Comparison of ENCODE assay signal across 8 cellular contexts in the genomic region with DNA sequence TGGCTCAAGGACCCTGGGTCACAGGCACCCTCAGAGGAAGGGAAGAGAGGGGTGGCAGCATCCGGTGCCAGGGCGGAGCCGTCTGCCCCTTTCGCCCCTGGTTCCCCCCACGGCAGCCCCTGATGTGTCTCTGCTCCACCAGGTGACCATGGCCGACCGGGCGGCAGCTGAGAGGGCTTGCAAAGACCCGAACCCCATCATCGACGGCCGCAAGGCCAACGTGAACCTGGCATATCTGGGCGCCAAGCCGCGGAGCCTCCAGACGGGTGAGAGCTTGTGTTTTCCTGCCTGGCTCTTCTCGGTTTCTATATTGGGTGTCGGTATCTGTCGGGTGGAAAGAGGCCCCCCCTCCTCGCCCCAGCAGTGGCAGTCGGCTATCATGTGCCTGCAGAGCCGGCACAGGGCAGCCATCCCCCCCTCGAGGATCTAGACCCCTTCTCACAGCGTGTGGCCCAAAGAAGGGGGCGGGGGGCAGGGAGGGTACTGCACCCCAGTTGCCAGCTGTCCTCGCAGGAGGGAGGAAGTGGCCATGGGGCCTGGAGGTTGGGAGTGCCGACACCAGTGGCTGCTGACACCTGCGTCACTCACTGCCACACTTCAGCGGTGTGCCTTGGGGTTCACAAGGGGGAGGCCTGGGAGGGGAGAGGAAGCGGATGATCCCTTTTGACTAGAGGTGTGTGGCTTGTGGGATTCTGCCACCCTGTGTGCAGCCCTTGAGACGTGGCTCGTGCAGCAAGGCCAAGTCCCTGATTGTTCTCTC. TPM values are rescaled to one million over a fixed set of nuclear protein-coding genes. Genes with fewer than 3 reads are reported as not detected.
DNase-seq lines count a peak whose midpoint lies in the region; ATAC-seq lines count a peak whose summit lies in the region.

No MANE protein-coding gene starts in this region.

- peak overlapping the region; percentile 66 for H3K9ac ChIP-seq in mucosa of stomach (ENCODE audit: low read length)

- H3K4me1 ChIP-seq in mucosa of stomach (ENCODE audit: control insufficient read depth, insufficient read depth, low read length), result peaks cover 49% of the 10 kb centered on the region

- H3K27me3 ChIP-seq in mucosa of stomach (ENCODE audit: control insufficient read depth, insufficient read depth, low read length), result no peaks in the 10 kb centered on the region

- H3K9me3 ChIP-seq in mucosa of stomach (ENCODE audit: control insufficient read depth, low read length), result no peaks in the 10 kb centered on the region

- H3K36me3 Mint-ChIP-seq in activated CD4-positive, alpha-beta T cell treated with anti-CD3 and anti-CD28 coated beads for 36 hours (ENCODE audit: low read depth), result peaks cover 53% of the 10 kb centered on the region
- H3K36me3 Mint-ChIP-seq in dendritic cell treated with granulocyte-macrophage colony-stimulating factor and Interleukin-4, amounts not matched to agents 40 ng/mL and 50 ng/mL, for 4 days (ENCODE audit: low read depth), result peaks cover 51% of the 10 kb centered on the region

- H3K4me3 Mint-ChIP-seq in activated CD4-positive, alpha-beta T cell treated with anti-CD3 and anti-CD28 coated beads for 36 hours, result peak overlapping the region; percentile 83
- H3K4me3 Mint-ChIP-seq in dendritic cell treated with granulocyte-macrophage colony-stimulating factor and Interleukin-4, amounts not matched to agents 40 ng/mL and 50 ng/mL, for 4 days, result peak overlapping the region; percentile 79

- ATAC-seq in HG03175 (IDR thresholded peaks at IDR 0.05; ENCODE audit: unreplicated experiment), result peak; percentile 25
- peak; percentile 50 for ATAC-seq in activated CD4-positive, alpha-beta T cell treated with anti-CD3 and anti-CD28 coated beads for 36 hours
- ATAC-seq in HG03439 (IDR thresholded peaks at IDR 0.05; ENCODE audit: unreplicated experiment), result no peak

- H3K27me3 Mint-ChIP-seq in activated CD4-positive, alpha-beta T cell treated with anti-CD3 and anti-CD28 coated beads for 36 hours, result no peaks in the 10 kb centered on the region
- no peaks in the 10 kb centered on the region for H3K27me3 Mint-ChIP-seq in dendritic cell treated with granulocyte-macrophage colony-stimulating factor and Interleukin-4, amounts not matched to agents 40 ng/mL and 50 ng/mL, for 4 days

- DNase-seq in C1 segment of cervical spinal cord (lab: John Stamatoyannopoulos, UW) (peak in 8 of 14 donors; percentile 10 to 66 (median 50)), occipital lobe (lab: John Stamatoyannopoulos, UW) (no peak)
- peak; percentile 87 for DNase-seq in activated CD4-positive, alpha-beta T cell treated with anti-CD3 and anti-CD28 coated beads for 36 hours
- peak; percentile 74 for DNase-seq in stimulated activated naive CD4-positive, alpha-beta T cell treated with Interleukin-2 at 50 U/mL for 16 hours (lab: John Stamatoyannopoulos, UW)

- H3K27ac Mint-ChIP-seq in activated CD4-positive, alpha-beta T cell treated with anti-CD3 and anti-CD28 coated beads for 36 hours, result peak overlapping the region; percentile 95
- H3K27ac Mint-ChIP-seq in dendritic cell treated with granulocyte-macrophage colony-stimulating factor and Interleukin-4, amounts not matched to agents 40 ng/mL and 50 ng/mL, for 4 days, result peak overlapping the region; percentile 70

- peaks cover 10% of the 10 kb centered on the region for H3K36me3 ChIP-seq in mucosa of stomach (ENCODE audit: control insufficient read depth, insufficient read depth, low read length)

- H3K4me1 Mint-ChIP-seq in activated CD4-positive, alpha-beta T cell treated with anti-CD3 and anti-CD28 coated beads for 36 hours, result peaks cover 59% of the 10 kb centered on the region
- peaks cover 75% of the 10 kb centered on the region for H3K4me1 Mint-ChIP-seq in dendritic cell treated with granulocyte-macrophage colony-stimulating factor and Interleukin-4, amounts not matched to agents 40 ng/mL and 50 ng/mL, for 4 days (ENCODE audit: low read depth)

- CTCF ChIA-PET in activated CD4-positive, alpha-beta T cell treated with anti-CD3 and anti-CD28 coated beads for 36 hours (lab: Charles Lee), result interaction anchor here (0.6 to 2.0 kb wide), 8 partner anchors 9 to 356 kb away, joined by 3 to 10 read pairs (median 3); no protein-coding TSS in a partner anchor

- peak overlapping the region; percentile 50 for H3K4me3 ChIP-seq in mucosa of stomach (ENCODE audit: low read length)

- POLR2A ChIA-PET in activated CD4-positive, alpha-beta T cell treated with anti-CD3 and anti-CD28 coated beads for 36 hours (lab: Charles Lee), result interaction anchor here (0.8 to 1.2 kb wide), 3 partner anchors 13 to 227 kb away, joined by 3 to 4 read pairs (median 3); no protein-coding TSS in a partner anchor

- intact Hi-C loops in activated CD4-positive, alpha-beta T cell treated with anti-CD3 and anti-CD28 coated beads for 36 hours (cut with DNase I, micrococcal nuclease), result loop anchor here (2.0 to 10.0 kb wide), 9 partner anchors 305 to 1640 kb away; partner anchors contain the start of genes ATP5F1E (in 1 of the 2), CASS4 (in 1 of the 2), PMEPA1 (in 1 of the 2) and RTF2 (in 1 of the 2)
- intact Hi-C loops in dendritic cell treated with granulocyte-macrophage colony-stimulating factor and Interleukin-4, amounts not matched to agents 40 ng/mL and 50 ng/mL, for 4 days (cut with micrococcal nuclease), result loop anchor here (5.0 kb wide), 1 partner anchor 40 kb away; no protein-coding TSS in a partner anchor

- no peaks in the 10 kb centered on the region for H3K9me3 Mint-ChIP-seq in activated CD4-positive, alpha-beta T cell treated with anti-CD3 and anti-CD28 coated beads for 36 hours (ENCODE audit: low read depth)
- no peaks in the 10 kb centered on the region for H3K9me3 Mint-ChIP-seq in dendritic cell treated with granulocyte-macrophage colony-stimulating factor and Interleukin-4, amounts not matched to agents 40 ng/mL and 50 ng/mL, for 4 days

RNA-seq across cellular contexts. Expression of gene RBM38, which starts 1.5 kb away (rescaled TPM):
- 100 to 1,000 TPM in 1 of 2 experiments, 10 to 100 TPM in 1; 96.5 to 101 TPM for total RNA-seq in activated CD4-positive, alpha-beta T cell treated with anti-CD3 and anti-CD28 coated beads for 36 hours
- 11.2 TPM for total RNA-seq in occipital lobe

RNA-seq across cellular contexts. Expression of gene RAE1, which starts 41.6 kb away (rescaled TPM):
- total RNA-seq in activated CD4-positive, alpha-beta T cell treated with anti-CD3 and anti-CD28 coated beads for 36 hours, result 10 to 100 TPM; 42.7 to 48.9 TPM
- 35.2 TPM for total RNA-seq in occipital lobe
